16 cellular contexts compared by ENCODE assay signal in the genomic region with DNA sequence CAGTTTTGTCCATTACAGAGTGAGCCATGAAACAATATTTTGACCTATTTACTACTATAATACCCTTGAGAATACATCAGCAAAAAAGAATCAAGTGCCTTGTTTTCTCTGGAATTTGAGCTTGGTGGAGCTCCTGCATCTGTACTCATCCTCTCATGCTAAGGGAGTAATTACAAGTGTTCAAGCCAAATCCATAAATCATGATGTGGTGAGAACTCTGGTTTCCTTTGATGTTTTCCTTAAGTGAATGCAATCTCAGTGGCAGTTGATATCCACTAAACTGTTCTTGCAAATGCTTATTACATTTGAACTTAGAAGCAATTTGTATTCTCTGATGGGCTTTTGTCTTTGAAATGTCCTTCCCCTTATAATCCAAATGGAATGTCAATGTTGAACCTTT.
"Had no signal": no experiment of that assay in that cellular context is flagged by ENCODE, and none has a peak within 500 bp of the region (broad histone marks: within the 10 kb centered on the region; RNA-seq: fewer than 3 reads in every experiment).

No MANE protein-coding gene starts in this region.

- H3K4me1 Mint-ChIP-seq: immature natural killer cell, natural killer cell had no signal

- H3K27me3 Mint-ChIP-seq: type B pancreatic cell had no signal

- H3K4me3 Mint-ChIP-seq: immature natural killer cell, natural killer cell, type B pancreatic cell had no signal

- H3K36me3 ChIP-seq: prostate gland, right lobe of liver, spleen had no signal

- H3K4me3 ChIP-seq: dorsolateral prefrontal cortex, prostate gland, right lobe of liver, spleen had no signal

- ATAC-seq: activated CD4-positive, CD25-positive, alpha-beta regulatory T cell treated with anti-CD3 and anti-CD28 coated beads, Interleukin-2, amount 50 U/mL, for 24 hours; esophagus mucosa; left colon; natural killer cell; right lobe of liver had no signal

- H3K27ac ChIP-seq: dorsolateral prefrontal cortex, prostate gland, right lobe of liver, spleen had no signal

- H3K27ac Mint-ChIP-seq: immature natural killer cell, natural killer cell, type B pancreatic cell had no signal

- H3K4me1 ChIP-seq: prostate gland, right lobe of liver, spleen had no signal

- H3K36me3 Mint-ChIP-seq: immature natural killer cell, natural killer cell, type B pancreatic cell had no signal

- DNase-seq: activated naive CD4-positive, alpha-beta T cell treated with anti-CD3 and anti-CD28 coated beads, Interleukin-2, amount 50 U/mL, for 16 hours; amygdala; dorsolateral prefrontal cortex; immature natural killer cell; left colon; mammary epithelial cell; natural killer cell; occipital lobe; right lobe of liver; spleen; stimulated activated CD4-positive, alpha-beta T cell treated with anti-CD3 and anti-CD28 coated beads, Interleukin-1b, Interleukin-23, amount 100 ng/mL, for 48 hours; stimulated activated naive CD4-positive, alpha-beta T cell treated with Interleukin-2 at 50 U/mL for 16 hours had no signal

- H3K9me3 Mint-ChIP-seq: type B pancreatic cell had no signal

- H3K27me3 ChIP-seq: dorsolateral prefrontal cortex, right lobe of liver, spleen had no signal

- H3K9me3 ChIP-seq: prostate gland, right lobe of liver, spleen had no signal
